Comparison of ENCODE assay signal across 13 cellular contexts in the genomic region with DNA sequence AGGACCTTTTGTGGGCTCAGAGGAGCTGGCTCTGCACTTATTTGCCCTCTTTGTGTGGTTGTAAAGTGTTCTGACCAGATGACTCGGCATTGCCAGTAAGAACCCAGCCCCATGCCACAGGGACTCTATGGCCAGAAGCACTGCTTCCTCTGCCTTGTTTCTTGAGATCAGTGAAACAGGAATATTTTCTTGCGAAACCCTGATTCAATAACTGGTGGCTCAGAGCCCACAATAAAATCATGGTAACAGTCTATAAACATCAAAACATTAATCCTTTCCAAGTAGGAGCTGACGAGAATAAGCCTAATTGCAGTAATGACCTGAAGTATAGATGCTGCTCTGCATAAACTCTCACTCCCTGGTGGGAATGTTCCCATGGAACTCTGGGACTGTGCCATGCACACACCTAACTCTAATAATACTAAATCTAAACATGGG.
DNase-seq lines count a peak whose midpoint lies in the region; ATAC-seq and TF ChIP-seq lines count a peak whose summit lies in the region.
"Had no signal": no experiment of that assay in that cellular context is flagged by ENCODE, and none has a peak within 500 bp of the region (broad histone marks: within the 10 kb centered on the region; RNA-seq: fewer than 3 reads in every experiment).

No MANE protein-coding gene starts in this region.

- no peak overlapping the region for H3K4me3 Mint-ChIP-seq in mesothelial cell of epicardium
- H3K4me3 Mint-ChIP-seq: T-helper 2 cell treated with Interferon-gamma antibody and Interleukin-4, amounts not matched to agents 5 μg/mL and 100 μg/mL, for 36 hours had no signal

- in situ Hi-C loops in GM23248 (cut with MboI): no loop called here

- H3K4me1 ChIP-seq in GM23248 (ENCODE audit: insufficient read depth) (peaks cover 14% of the 10 kb centered on the region), SJSA1 (replicated peaks) (peaks cover 25% of the 10 kb centered on the region), prostate gland (replicated peaks) (no peaks in the 10 kb centered on the region)

- no peaks in the 10 kb centered on the region for H3K79me2 ChIP-seq in GM23248 (ENCODE audit: insufficient read depth)

- H3K27ac Mint-ChIP-seq in mesothelial cell of epicardium: no peak overlapping the region
- H3K27ac Mint-ChIP-seq: T-helper 2 cell treated with Interferon-gamma antibody and Interleukin-4, amounts not matched to agents 5 μg/mL and 100 μg/mL, for 36 hours had no signal

- H3K27ac ChIP-seq in GM23248: peak overlapping the region; percentile 22; the same call in 1 of the 2 replicates
- 0 out of 2 replicates have a peak overlapping the region, but pooled peaks have one; percentile 20 for H3K27ac ChIP-seq in SJSA1
- no peak overlapping the region for H3K27ac ChIP-seq in prostate gland
- H3K27ac ChIP-seq: vagina had no signal

- WGBS in GM23248 (ENCODE audit: low coverage in 1 of 2, low lambda C conversion rate in 2 of 2, missing lambda C conversion rate in 2 of 2), 2 experiments: 20 to 30% methylated on average over 3 of the region's 3 CpGs
- WGBS in prostate gland: 11% methylated on average over 3 of the region's 3 CpGs

- H3K4me3 ChIP-seq in GM23248 (no peak overlapping the region), SJSA1 (no peak overlapping the region), prostate gland (no peak overlapping the region)
- H3K4me3 ChIP-seq: vagina had no signal

- peaks cover 25% of the 10 kb centered on the region for H3K4me1 Mint-ChIP-seq in mesothelial cell of epicardium

- H3K36me3 Mint-ChIP-seq in mesothelial cell of epicardium: no peaks in the 10 kb centered on the region

- H3K9me3 ChIP-seq in GM23248 (ENCODE audit: low read depth): no peaks in the 10 kb centered on the region
- no peaks in the 10 kb centered on the region for H3K9me3 ChIP-seq in SJSA1 (replicated peaks)
- no peaks in the 10 kb centered on the region for H3K9me3 ChIP-seq in prostate gland
- H3K9me3 ChIP-seq: vagina had no signal

- H3K9me3 Mint-ChIP-seq in mesothelial cell of epicardium: no peaks in the 10 kb centered on the region
- H3K9me3 Mint-ChIP-seq: T-helper 2 cell treated with Interferon-gamma antibody and Interleukin-4, amounts not matched to agents 5 μg/mL and 100 μg/mL, for 36 hours had no signal

- no peak for TF ChIP-seq CTCF in prostate gland (IDR thresholded peaks at IDR 0.05)
- TF ChIP-seq CTCF in mesothelial cell of epicardium (IDR thresholded peaks at IDR 0.05; ENCODE audit: unreplicated experiment): no peak

- no peak for TF ChIP-seq POLR2A in prostate gland (IDR thresholded peaks at IDR 0.05)

- no peaks in the 10 kb centered on the region for H4K20me1 ChIP-seq in GM23248 (ENCODE audit: insufficient read depth)

- no peaks in the 10 kb centered on the region for H3K27me3 Mint-ChIP-seq in mesothelial cell of epicardium (ENCODE audit: low read depth)

- H3K9ac ChIP-seq in GM23248: no peak overlapping the region; the same call in 1 of the 2 replicates

- intact Hi-C loops in prostate gland (cut with DNase I): loop anchor here (5.0 kb wide), 1 partner anchor 345 kb away; a partner anchor contains a TSS

- H3K27me3 ChIP-seq in GM23248 (replicated peaks; ENCODE audit: insufficient read depth) (no peaks in the 10 kb centered on the region; the same call in 1 of the 2 replicates), SJSA1 (replicated peaks) (no peaks in the 10 kb centered on the region), prostate gland (replicated peaks; ENCODE audit: insufficient read depth) (no peaks in the 10 kb centered on the region)
- H3K27me3 ChIP-seq: vagina had no signal

- H3K9me2 ChIP-seq in GM23248 (ENCODE audit: insufficient read depth): no peaks in the 10 kb centered on the region

- peak; percentile 77 for DNase-seq in GM23248
- peak in 1 of 2 experiments; percentile 39 for DNase-seq in SJSA1 (ENCODE audit: low read depth in 1 of 2, low spot score in 2 of 2)
- peak; percentile 37 for DNase-seq in fibroblast of the conjunctiva (ENCODE audit: low read depth)
- DNase-seq in prostate gland (ENCODE audit: low spot score): peak; percentile 75
- no peak for DNase-seq in mesothelial cell of epicardium (ENCODE audit: low spot score in 2 of 2, unreplicated experiment in 2 of 2)
- DNase-seq in GM03348 (ENCODE audit: low spot score): no peak
- DNase-seq in NCI-H128 (lab: John Stamatoyannopoulos, UW; ENCODE audit: unreplicated experiment): no peak
- DNase-seq: activated effector memory CD4-positive, alpha-beta T cell treated with Interleukin-2 at 50 U/mL for 16 hours; NCI-H1694; stimulated activated CD4-positive, alpha-beta T cell treated with anti-CD3 and anti-CD28 coated beads, Interleukin-4, amount 100 ng/mL, for 1 hour had no signal

- no peak overlapping the region; the same call in 1 of the 2 replicates for H2AFZ ChIP-seq in GM23248

- peak overlapping the region; percentile 18 for H3K4me2 ChIP-seq in GM23248 (ENCODE audit: unreplicated experiment)

- H3K36me3 ChIP-seq in GM23248 (ENCODE audit: low read depth) (no peaks in the 10 kb centered on the region), SJSA1 (no peaks in the 10 kb centered on the region), prostate gland (no peaks in the 10 kb centered on the region)
- H3K36me3 ChIP-seq: vagina had no signal

- H3F3A ChIP-seq in GM23248 (ENCODE audit: insufficient read depth): no peaks in the 10 kb centered on the region

- ATAC-seq in GM18861 (IDR thresholded peaks at IDR 0.05; ENCODE audit: unreplicated experiment): no peak

Comparison
In these comparisons a context has a peak if more than half of its experiments do, and no peak if none do; other contexts are left out.
1. DNase-seq: peak in GM23248 (single experiment), fibroblast of the conjunctiva (single experiment) and prostate gland (single experiment); none in mesothelial cell of epicardium (0 of 2), GM03348 (single experiment) and NCI-H128 (single experiment).
2. H3K27ac ChIP-seq: peak in GM23248 (single experiment) and SJSA1 (single experiment); none in prostate gland (0 of 2).